In genomic region chr1:90708236-90708786, GRCh38 we compare ENCODE assay signal across 2 cellular contexts.
TF ChIP-seq lines count a peak whose summit lies in the region.

No MANE protein-coding gene starts in this region.

TF ChIP-seq in GM23338, 12 proteins besides CTCF, POLR2A, EP300 and RAD21:
- TF ChIP-seq ZNF462 (CRISPR knock-in tag; IDR thresholded peaks at IDR 0.05) (no peak), EZH2 (IDR thresholded peaks at IDR 0.05; ENCODE audit: low read depth, unreplicated experiment) (peak; percentile 42), CREB1 (CRISPR knock-in tag; IDR thresholded peaks at IDR 0.05; ENCODE audit: low read depth) (no peak)

TF ChIP-seq in H1, 55 proteins besides CTCF, POLR2A, EP300 and RAD21:
- TF ChIP-seq RNF2 (IDR thresholded peaks at IDR 0.05; ENCODE audit: borderline replicate concordance, low read depth, low read length, missing control alignments, poor library complexity, severe bottlenecking) (peak; percentile 81), SP1 (IDR thresholded peaks at IDR 0.05; ENCODE audit: low read depth, low read length) (peak; percentile 9; the same call in 1 of the 2 replicates), TCF12 (IDR thresholded peaks at IDR 0.05; ENCODE audit: low read depth, low read length) (0 out of 2 replicates have a peak, but pooled peaks have one; percentile 13), SIRT6 (IDR thresholded peaks at IDR 0.05; ENCODE audit: low read length) (no peak)
TF ChIP-seq in H1: peak in this region for 3.
